Comparison of ENCODE assay signal across 17 cellular contexts in the genomic region with DNA sequence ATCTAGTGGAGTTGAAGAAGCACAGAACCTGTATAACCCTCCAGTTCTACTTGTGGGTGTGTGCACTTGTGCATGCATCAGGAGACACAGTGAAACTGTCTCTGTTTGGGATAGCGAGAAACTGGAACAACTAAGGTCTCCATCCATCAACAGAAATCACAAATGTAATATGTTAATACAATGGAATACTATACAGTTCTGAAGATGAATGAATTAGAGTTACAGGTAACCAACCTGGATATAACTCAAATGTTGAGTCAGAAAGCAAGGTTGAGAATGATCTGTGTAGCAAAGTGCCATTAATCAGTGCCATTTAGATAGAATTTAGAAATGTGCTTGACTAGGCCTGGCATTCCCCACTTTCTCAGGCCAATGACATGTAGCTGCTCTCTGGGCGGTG. TPM values are rescaled to one million over a fixed set of nuclear protein-coding genes. Genes with fewer than 3 reads are reported as not detected.
DNase-seq lines count a peak whose midpoint lies in the region; ATAC-seq, FAIRE-seq and TF ChIP-seq lines count a peak whose summit lies in the region.
"Had no signal": no experiment of that assay in that cellular context is flagged by ENCODE, and none has a peak within 500 bp of the region (broad histone marks: within the 10 kb centered on the region; RNA-seq: fewer than 3 reads in every experiment).

No MANE protein-coding gene starts in this region.

- no peaks in the 10 kb centered on the region for H3K27me3 Mint-ChIP-seq in MCF 10A (ENCODE audit: insufficient read depth, unreplicated experiment)

- TF ChIP-seq CTCF in MCF 10A (IDR thresholded peaks at IDR 0.05; ENCODE audit: unreplicated experiment) (no peak), breast epithelium (IDR thresholded peaks at IDR 0.05) (no peak), RWPE2 (IDR thresholded peaks at IDR 0.05; ENCODE audit: poor library complexity, severe bottlenecking) (no peak), hepatocyte (IDR thresholded peaks at IDR 0.05; ENCODE audit: poor library complexity) (no peak), smooth muscle cell (IDR thresholded peaks at IDR 0.05; ENCODE audit: borderline replicate concordance, insufficient read depth, poor library complexity, severe bottlenecking) (no peak)

- no TSS peak for BruUV-seq in MCF 10A (replicated peaks; lab: Mats Ljungman, UMichigan)

- DNase-seq in MCF 10A (ENCODE audit: unreplicated experiment) (no peak), breast epithelium (ENCODE audit: low spot score in 2 of 2) (no peak), RWPE2 (ENCODE audit: low spot score) (no peak), hepatocyte (ENCODE audit: low spot score) (no peak), smooth muscle cell (lab: John Stamatoyannopoulos, UW; ENCODE audit: unreplicated experiment) (no peak), NOMO-1 treated with DMSO at 0.1 percent for 48 hours (lab: John Stamatoyannopoulos, UW; ENCODE audit: unreplicated experiment) (no peak), HTR-8/SVneo (ENCODE audit: insufficient read length, low spot score) (no peak)
- DNase-seq in stimulated activated CD4-positive, alpha-beta T cell treated with anti-CD3 and anti-CD28 coated beads, Interleukin-4, amount 100 ng/mL, for 24 hours, result no peak
- DNase-seq: 8988T, NCI-H1436 treated with DMSO at 0.1 percent for 48 hours, NCI-H2081, NCI-H2227 treated with DMSO at 0.1 percent for 48 hours, NCI-H524 treated with DMSO at 0.1 percent for 48 hours, OCI-M1 had no signal

- H4K20me1 ChIP-seq in hepatocyte (ENCODE audit: insufficient read depth, poor library complexity, severe bottlenecking) (no peaks in the 10 kb centered on the region), smooth muscle cell (ENCODE audit: low read depth) (no peaks in the 10 kb centered on the region)

- H2AFZ ChIP-seq in hepatocyte (no peak overlapping the region), smooth muscle cell (ENCODE audit: low read depth) (peak overlapping the region; percentile 65)

- POLR2A ChIA-PET in MCF 10A (lab: Yijun Ruan, JAX), result interaction anchor here (1.0 to 7.0 kb wide), 5 partner anchors 18 to 145 kb away, joined by 3 to 150 read pairs (median 106); a partner anchor contains a TSS

- no peaks in the 10 kb centered on the region for H3K9me3 Mint-ChIP-seq in MCF 10A (ENCODE audit: unreplicated experiment)

- H3K79me2 ChIP-seq in hepatocyte (no peaks in the 10 kb centered on the region), smooth muscle cell (ENCODE audit: low read depth) (no peaks in the 10 kb centered on the region)

- H3K27ac ChIP-seq in breast epithelium, result no peak overlapping the region
- peak overlapping the region; percentile 57 for H3K27ac ChIP-seq in RWPE2 (ENCODE audit: poor library complexity, severe bottlenecking)
- H3K27ac ChIP-seq in hepatocyte, result peak overlapping the region; percentile 74
- peak overlapping the region; percentile 99 for H3K27ac ChIP-seq in smooth muscle cell (ENCODE audit: low read depth)
- H3K27ac ChIP-seq: SK-N-MC had no signal

- no peak for FAIRE-seq in HTR-8/SVneo (lab: Jason Lieb, UNC)
- FAIRE-seq: GM12892, GM19239 had no signal

- H3K9me2 ChIP-seq in hepatocyte (replicated peaks; ENCODE audit: insufficient read depth), result no peaks in the 10 kb centered on the region

- no peak for TF ChIP-seq POLR2A in breast epithelium (IDR thresholded peaks at IDR 0.05)

- H3K9ac ChIP-seq in smooth muscle cell (ENCODE audit: low read depth), result peak overlapping the region; percentile 70

- H3K36me3 Mint-ChIP-seq in MCF 10A (ENCODE audit: insufficient read depth, unreplicated experiment), result no peaks in the 10 kb centered on the region

- intact Hi-C loops in MCF 10A (cut with micrococcal nuclease) (loop anchor here (10.0 kb wide), 1 partner anchor 634 kb away; a partner anchor contains a TSS), breast epithelium (cut with DNase I; ENCODE audit: low total_unique reads) (no loop called here)

- no peak overlapping the region for H3K4me3 ChIP-seq in breast epithelium
- no peak overlapping the region for H3K4me3 ChIP-seq in RWPE2 (ENCODE audit: severe bottlenecking)
- no peak overlapping the region for H3K4me3 ChIP-seq in hepatocyte
- H3K4me3 ChIP-seq in smooth muscle cell, result no peak overlapping the region
- H3K4me3 ChIP-seq: SK-N-MC had no signal

- H3K9me3 ChIP-seq in breast epithelium (no peaks in the 10 kb centered on the region), RWPE2 (ENCODE audit: severe bottlenecking) (no peaks in the 10 kb centered on the region), hepatocyte (ENCODE audit: low read depth) (no peaks in the 10 kb centered on the region), smooth muscle cell (replicated peaks; ENCODE audit: low read depth) (no peaks in the 10 kb centered on the region)

- CTCF ChIA-PET in MCF 10A (lab: Yijun Ruan, JAX), result interaction anchor here (0.8 to 25.4 kb wide), 3 partner anchors 19 to 263 kb away, joined by 3 to 615 read pairs (median 46); a partner anchor contains a TSS

- H3K4me1 ChIP-seq in breast epithelium, result no peaks in the 10 kb centered on the region
- peaks cover 18% of the 10 kb centered on the region for H3K4me1 ChIP-seq in RWPE2 (ENCODE audit: insufficient read depth, poor library complexity, severe bottlenecking)
- H3K4me1 ChIP-seq in hepatocyte (ENCODE audit: insufficient read depth), result peaks cover 25% of the 10 kb centered on the region
- peaks cover 3% of the 10 kb centered on the region for H3K4me1 ChIP-seq in smooth muscle cell (ENCODE audit: low read depth)

- H3K4me1 Mint-ChIP-seq in MCF 10A (ENCODE audit: insufficient read depth, unreplicated experiment), result peaks cover 37% of the 10 kb centered on the region

- H3K4me2 ChIP-seq in hepatocyte (no peak overlapping the region), smooth muscle cell (peak overlapping the region; percentile 56)

- H3K27ac Mint-ChIP-seq in MCF 10A (ENCODE audit: low read depth, unreplicated experiment), result peak overlapping the region; percentile 57

- no peak for ATAC-seq in RWPE2 (ENCODE audit: low read depth)

- H3K4me3 Mint-ChIP-seq in MCF 10A (ENCODE audit: unreplicated experiment), result no peak overlapping the region

- H3F3A ChIP-seq in smooth muscle cell (ENCODE audit: low read depth), result peaks cover 6% of the 10 kb centered on the region

- WGBS in hepatocyte (ENCODE audit: low lambda C conversion rate, missing lambda C conversion rate), result 100% methylated on average over 2 of the region's 2 CpGs
- WGBS in smooth muscle cell (ENCODE audit: low lambda C conversion rate), result 93% methylated on average over 2 of the region's 2 CpGs

- no peaks in the 10 kb centered on the region for H3K36me3 ChIP-seq in breast epithelium
- no peaks in the 10 kb centered on the region for H3K36me3 ChIP-seq in RWPE2 (ENCODE audit: low read depth)
- H3K36me3 ChIP-seq in hepatocyte (replicated peaks; ENCODE audit: insufficient read depth, low read depth), result no peaks in the 10 kb centered on the region
- no peaks in the 10 kb centered on the region for H3K36me3 ChIP-seq in smooth muscle cell (ENCODE audit: low read depth)

- H3K27me3 ChIP-seq in breast epithelium (no peaks in the 10 kb centered on the region), RWPE2 (ENCODE audit: insufficient read depth, poor library complexity, severe bottlenecking) (no peaks in the 10 kb centered on the region), hepatocyte (no peaks in the 10 kb centered on the region), smooth muscle cell (ENCODE audit: low read depth) (no peaks in the 10 kb centered on the region)

RNA-seq across cellular contexts. Expression of a gene that starts 4.6 kb away (rescaled TPM):
- total RNA-seq in MCF 10A (2022), result 63.3 and 76.1 TPM in 2 replicates
- 10 to 100 TPM; 36.7 to 67.5 (median 49.5) TPM for total RNA-seq in breast epithelium
- 36.0 and 42.5 TPM in 2 replicates for total RNA-seq in hepatocyte
- polyA plus RNA-seq in hepatocyte, result 92.4 and 98.8 TPM in 2 replicates
- total RNA-seq in smooth muscle cell, result 22.4 and 31.8 TPM in 2 replicates
- polyA plus RNA-seq in smooth muscle cell, result 82.9 and 92.4 TPM in 2 replicates

RNA-seq across cellular contexts. Expression of a gene that starts 20.0 kb away (rescaled TPM):
- 1.3 and 1.8 TPM in 2 replicates for total RNA-seq in MCF 10A (2022)
- total RNA-seq in breast epithelium, result 10 to 100 TPM in 1 of 3 donors, 1 to 10 TPM in 2; 2.9 to 30.9 (median 4.3) TPM
- not detected in 2 replicates for total RNA-seq in hepatocyte
- not detected in 2 replicates for polyA plus RNA-seq in hepatocyte
- total RNA-seq in smooth muscle cell, result not detected in 2 replicates
- polyA plus RNA-seq in smooth muscle cell, result not detected in 2 replicates

Comparison
In these comparisons a context has a peak if more than half of its experiments do, and no peak if none do; other contexts are left out.
1. H3K27ac ChIP-seq: peak in RWPE2 (single experiment), hepatocyte (single experiment) and smooth muscle cell (single experiment); none in breast epithelium (0 of 2).